ENCODE assay signal across 11 cellular contexts in the genomic region with DNA sequence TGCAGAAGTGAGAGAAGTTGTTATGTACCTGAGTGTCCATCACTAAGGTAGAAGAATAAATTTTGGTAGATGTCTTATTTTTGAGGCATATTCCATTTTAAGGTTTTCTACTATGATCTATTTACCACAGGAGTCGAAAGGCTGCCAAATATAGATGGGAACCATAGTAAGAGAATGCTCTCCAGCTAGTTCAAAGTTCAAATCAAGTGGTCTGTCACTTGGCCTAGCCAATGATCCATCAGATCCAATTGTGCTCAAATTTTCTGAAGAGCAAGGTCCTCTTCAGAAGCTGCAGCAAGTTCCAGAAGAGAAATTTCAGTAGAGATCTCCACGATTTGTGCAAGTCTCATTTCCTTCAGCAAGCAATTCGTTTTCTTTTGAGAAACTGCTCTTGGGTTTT.
"Had no signal": no experiment of that assay in that cellular context is flagged by ENCODE, and none has a peak within 500 bp of the region (broad histone marks: within the 10 kb centered on the region; RNA-seq: fewer than 3 reads in every experiment).

No MANE protein-coding gene starts in this region.

- DNase-seq: GM23248, GOT3, H7, H9, HCEC 1CT, HFFc6 had no signal

- H3K4me3 ChIP-seq: GM23248, GM23338, HAP-1 had no signal

- H3K9me3 ChIP-seq: HAP-1 had no signal

- H2AFZ ChIP-seq: GM23248, GM23338 had no signal

- H3K9ac ChIP-seq: GM23248 had no signal

- H3K27ac ChIP-seq: GM23248 had no signal

- H3K4me1 ChIP-seq: HAP-1 had no signal

- FAIRE-seq: H1, H54 had no signal

- ATAC-seq: GM23338, HCT116 had no signal

- H3K36me3 ChIP-seq: HAP-1 had no signal

- H3K4me2 ChIP-seq: GM23338 had no signal
